Comparison of ENCODE assay signal across 13 cellular contexts in the genomic region with DNA sequence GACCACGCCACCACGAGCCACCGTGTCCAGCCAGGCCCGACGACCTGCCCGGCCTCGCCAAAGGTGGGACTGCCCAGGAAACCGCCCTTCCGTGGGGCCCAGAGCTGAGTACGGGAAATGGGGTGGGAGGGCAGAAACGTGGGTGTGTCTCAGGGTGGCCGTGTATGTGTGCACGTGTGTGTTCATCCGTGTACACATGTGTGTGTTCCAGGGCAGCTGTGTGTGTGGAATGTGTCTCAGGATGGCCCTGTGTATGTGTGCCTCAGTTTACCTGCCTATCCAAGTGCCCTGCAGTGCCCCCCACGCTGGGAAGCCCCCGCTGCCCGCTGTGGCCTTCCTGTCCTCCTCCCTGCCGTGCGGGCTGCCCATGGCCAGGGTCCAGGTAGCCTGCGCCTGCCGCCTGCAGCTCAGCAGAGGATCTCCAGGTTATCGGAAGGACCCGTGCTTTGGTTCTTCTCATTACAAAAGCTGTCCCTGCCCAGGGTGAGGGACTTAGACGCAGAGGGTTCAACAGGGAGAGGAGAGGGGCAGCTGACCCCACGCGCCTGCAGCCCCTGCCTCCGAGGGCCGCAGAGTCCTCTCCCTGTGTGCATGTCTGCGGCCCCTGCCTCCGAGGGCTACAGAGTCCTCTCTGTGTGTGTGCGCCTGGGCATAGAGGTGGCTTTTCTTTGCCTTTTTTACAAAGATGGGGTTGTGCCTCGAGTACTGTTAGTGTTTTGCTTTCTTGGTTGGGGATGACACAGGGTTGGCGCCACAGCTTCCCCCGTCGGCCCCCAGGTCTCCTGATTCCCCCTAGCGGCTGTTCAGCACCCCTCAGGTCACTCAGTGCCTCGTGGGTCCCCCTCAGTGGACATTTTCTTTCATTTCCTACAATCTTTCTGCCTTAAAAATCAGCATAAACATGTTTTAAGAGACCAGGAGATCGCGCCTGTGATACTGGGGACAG. TPM values are rescaled to one million over a fixed set of nuclear protein-coding genes. Genes with fewer than 3 reads are reported as not detected.
DNase-seq lines count a peak whose midpoint lies in the region; ATAC-seq and TF ChIP-seq lines count a peak whose summit lies in the region.
"Had no signal": no experiment of that assay in that cellular context is flagged by ENCODE, and none has a peak within 500 bp of the region (broad histone marks: within the 10 kb centered on the region; RNA-seq: fewer than 3 reads in every experiment).

No MANE protein-coding gene starts in this region.

- H2AFZ ChIP-seq in SK-N-SH (ENCODE audit: low read depth): no peak overlapping the region

- no peaks in the 10 kb centered on the region for H3K79me2 ChIP-seq in SK-N-SH (ENCODE audit: insufficient read depth)

- H3K4me3 ChIP-seq in SK-N-SH (ENCODE audit: low read depth in 2 of 2, low read length in 1 of 2): no peak overlapping the region
- H3K4me3 ChIP-seq in fibroblast of villous mesenchyme (ENCODE audit: low read depth, low read length): no peak overlapping the region
- peak overlapping the region; percentile 28 for H3K4me3 ChIP-seq in suprapubic skin
- H3K4me3 ChIP-seq in SJCRH30: no peak overlapping the region
- H3K4me3 ChIP-seq: A549, transverse colon had no signal

- no peak overlapping the region for H3K9ac ChIP-seq in SK-N-SH

- H3K27ac ChIP-seq in SK-N-SH (ENCODE audit: low read depth in 2 of 2, low read length in 1 of 2) (peak overlapping the region in 1 of 2 experiments; percentile 91; a peak in 2 of 4 replicates), suprapubic skin (no peak overlapping the region), SJCRH30 (no peak overlapping the region)
- H3K27ac ChIP-seq: A549, neutrophil, transverse colon had no signal

- TF ChIP-seq POLR2A in suprapubic skin (IDR thresholded peaks at IDR 0.05): no peak

- no peak for TF ChIP-seq RAD21 in SK-N-SH (IDR thresholded peaks at IDR 0.05; ENCODE audit: low read length)

- peaks cover 0 to 44% of the 10 kb centered on the region in 2 experiments; a peak in 1 of 4 replicates for H3K4me1 ChIP-seq in SK-N-SH (ENCODE audit: control insufficient read depth in 1 of 2, insufficient read depth in 2 of 2, low read depth in 1 of 2, low read length in 1 of 2)
- peaks cover 15% of the 10 kb centered on the region for H3K4me1 ChIP-seq in suprapubic skin
- no peaks in the 10 kb centered on the region for H3K4me1 ChIP-seq in SJCRH30
- H3K4me1 ChIP-seq: transverse colon had no signal

- H3K4me2 ChIP-seq in SK-N-SH: no peak overlapping the region
- H3K4me2 ChIP-seq: A549 had no signal

- H3K27me3 ChIP-seq in SK-N-SH (ENCODE audit: insufficient read depth) (no peaks in the 10 kb centered on the region), suprapubic skin (peaks cover 12% of the 10 kb centered on the region), SJCRH30 (no peaks in the 10 kb centered on the region)

- no peaks in the 10 kb centered on the region for H3K9me3 ChIP-seq in SK-N-SH
- no peaks in the 10 kb centered on the region for H3K9me3 ChIP-seq in suprapubic skin
- H3K9me3 ChIP-seq in SJCRH30 (replicated peaks): no peaks in the 10 kb centered on the region
- H3K9me3 ChIP-seq: A549, neutrophil, transverse colon had no signal

- H3K36me3 ChIP-seq in SK-N-SH (replicated peaks in 1 of 2; ENCODE audit: control insufficient read depth in 1 of 2, insufficient read depth in 2 of 2, low read length in 1 of 2) (no peaks in the 10 kb centered on the region), suprapubic skin (no peaks in the 10 kb centered on the region), SJCRH30 (no peaks in the 10 kb centered on the region)
- H3K36me3 ChIP-seq: neutrophil, transverse colon had no signal

- 0 out of 2 replicates have a peak, but pooled peaks cover 18% of the 10 kb centered on the region for H4K20me1 ChIP-seq in SK-N-SH (ENCODE audit: insufficient read depth)

- DNase-seq in SK-N-SH: peak; percentile 70
- peak; percentile 27 to 63 for DNase-seq in SHP77 (lab: John Stamatoyannopoulos, UW)
- DNase-seq in fibroblast of villous mesenchyme (ENCODE audit: low read depth): no peak
- no peak for DNase-seq in suprapubic skin (ENCODE audit: low spot score in 2 of 2)
- DNase-seq in hippocampal formation (lab: John Stamatoyannopoulos, UW): no peak
- DNase-seq in SJCRH30: no peak
- DNase-seq: activated CD4-positive, alpha-beta T cell treated with anti-CD3 and anti-CD28 coated beads for 48 hours; NCI-H2081; transverse colon had no signal

- 82% methylated on average over 35 of the region's 39 CpGs for whole genome bisulfite sequencing in SK-N-SH (ENCODE audit: low lambda C conversion rate)
- WGBS in suprapubic skin: 56% methylated on average over 29 of the region's 39 CpGs

- TF ChIP-seq EP300 in SK-N-SH (IDR thresholded peaks at IDR 0.05; ENCODE audit: borderline replicate concordance in 1 of 2, low read depth in 1 of 2, low read length in 1 of 2): no peak
- no peak for TF ChIP-seq EP300 in suprapubic skin (IDR thresholded peaks at IDR 0.05)

- ATAC-seq in SK-N-SH treated with all-trans-retinoic acid at 6 μM for 48 hours: no peak
- ATAC-seq in GM21390 (IDR thresholded peaks at IDR 0.05; ENCODE audit: unreplicated experiment): no peak

- POLR2A ChIA-PET in SK-N-SH (lab: Yijun Ruan, JAX): interaction anchor here (0.6 to 1.4 kb wide), 3 partner anchors 9 to 164 kb away, joined by 3 to 4 read pairs (median 3); partner anchors contain the start of gene ZC3H18

- CTCF ChIA-PET in SK-N-SH (lab: Yijun Ruan, JAX): interaction anchor here (1.0 to 2.3 kb wide), 5 partner anchors 13 to 31 kb away, joined by 3 to 12 read pairs (median 4); no protein-coding TSS in a partner anchor

- H3K9me2 ChIP-seq in SK-N-SH: no peaks in the 10 kb centered on the region

- TF ChIP-seq CTCF in SK-N-SH (IDR thresholded peaks at IDR 0.05) (no peak), fibroblast of villous mesenchyme (IDR thresholded peaks at IDR 0.05; ENCODE audit: insufficient read depth, low read depth, low read length) (peak; percentile 8), suprapubic skin (IDR thresholded peaks at IDR 0.05) (no peak)

- H3F3A ChIP-seq in SK-N-SH (replicated peaks; ENCODE audit: insufficient read depth): no peaks in the 10 kb centered on the region

TF ChIP-seq in SK-N-SH, 30 proteins besides CTCF, POLR2A, EP300 and RAD21:
- TF ChIP-seq FOXJ3 (CRISPR knock-in tag; IDR thresholded peaks at IDR 0.05) (0 out of 2 replicates have a peak, but pooled peaks have one; percentile 11), SMC3 (IDR thresholded peaks at IDR 0.05; ENCODE audit: low read depth, low read length) (no peak)

TF ChIP-seq in SK-N-SH treated with all-trans-retinoic acid at 6 μM for 48 hours, 23 proteins besides CTCF, POLR2A, EP300 and RAD21 (continues in another document):
- no peak for TF ChIP-seq TCF4 (CRISPR knock-in tag; IDR thresholded peaks at IDR 0.05; ENCODE audit: borderline replicate concordance)
- TF ChIP-seq ZFP30 (CRISPR knock-in tag; IDR thresholded peaks at IDR 0.05): no peak
- no peak for TF ChIP-seq ZNF565 (CRISPR knock-in tag; conservative IDR thresholded peaks at IDR 0.05; ENCODE audit: low read depth)
- TF ChIP-seq CSRNP3 (CRISPR knock-in tag; IDR thresholded peaks at IDR 0.05): no peak
- no peak for TF ChIP-seq ZC3H10 (CRISPR knock-in tag; IDR thresholded peaks at IDR 0.05)
- TF ChIP-seq ARNTL (CRISPR knock-in tag; IDR thresholded peaks at IDR 0.05; ENCODE audit: borderline replicate concordance, low read depth): no peak
- TF ChIP-seq, protein P1, sequence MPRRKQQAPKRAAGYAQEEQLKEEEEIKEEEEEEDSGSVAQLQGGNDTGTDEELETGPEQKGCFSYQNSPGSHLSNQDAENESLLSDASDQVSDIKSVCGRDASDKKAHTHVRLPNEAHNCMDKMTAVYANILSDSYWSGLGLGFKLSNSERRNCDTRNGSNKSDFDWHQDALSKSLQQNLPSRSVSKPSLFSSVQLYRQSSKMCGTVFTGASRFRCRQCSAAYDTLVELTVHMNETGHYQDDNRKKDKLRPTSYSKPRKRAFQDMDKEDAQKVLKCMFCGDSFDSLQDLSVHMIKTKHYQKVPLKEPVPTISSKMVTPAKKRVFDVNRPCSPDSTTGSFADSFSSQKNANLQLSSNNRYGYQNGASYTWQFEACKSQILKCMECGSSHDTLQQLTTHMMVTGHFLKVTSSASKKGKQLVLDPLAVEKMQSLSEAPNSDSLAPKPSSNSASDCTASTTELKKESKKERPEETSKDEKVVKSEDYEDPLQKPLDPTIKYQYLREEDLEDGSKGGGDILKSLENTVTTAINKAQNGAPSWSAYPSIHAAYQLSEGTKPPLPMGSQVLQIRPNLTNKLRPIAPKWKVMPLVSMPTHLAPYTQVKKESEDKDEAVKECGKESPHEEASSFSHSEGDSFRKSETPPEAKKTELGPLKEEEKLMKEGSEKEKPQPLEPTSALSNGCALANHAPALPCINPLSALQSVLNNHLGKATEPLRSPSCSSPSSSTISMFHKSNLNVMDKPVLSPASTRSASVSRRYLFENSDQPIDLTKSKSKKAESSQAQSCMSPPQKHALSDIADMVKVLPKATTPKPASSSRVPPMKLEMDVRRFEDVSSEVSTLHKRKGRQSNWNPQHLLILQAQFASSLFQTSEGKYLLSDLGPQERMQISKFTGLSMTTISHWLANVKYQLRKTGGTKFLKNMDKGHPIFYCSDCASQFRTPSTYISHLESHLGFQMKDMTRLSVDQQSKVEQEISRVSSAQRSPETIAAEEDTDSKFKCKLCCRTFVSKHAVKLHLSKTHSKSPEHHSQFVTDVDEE (CRISPR knock-in tag; IDR thresholded peaks at IDR 0.05): no peak; the same call in 1 of the 2 replicates

RNA-seq across cellular contexts. Expression of gene ZNF469, which starts 23.6 kb away (rescaled TPM):
- polyA plus RNA-seq in SK-N-SH (2012; rRNA removed): 0.24 and 0.56 TPM in 2 replicates
- polyA plus RNA-seq in SK-N-SH (2012; cell fraction: cytosol; rRNA removed): 0.19 and 0.34 TPM in 2 replicates
- polyA plus RNA-seq in SK-N-SH (2012; cell fraction: nucleus; rRNA removed): 1.3 and 1.7 TPM in 2 replicates
- total RNA-seq in fibroblast of villous mesenchyme (6.0 and 9.7 TPM in 2 replicates), suprapubic skin (under 1 TPM; 0.24 to 0.55 (median 0.41) TPM)
- total RNA-seq in SJCRH30 (2014; rRNA removed; shearing (Covaris generic)): not detected in 2 replicates

RNA-seq across cellular contexts. Expression of gene ZFPM1, which starts 46.7 kb away (rescaled TPM):
- polyA plus RNA-seq in SK-N-SH (2012; rRNA removed): 0.54 and 1.2 TPM in 2 replicates
- polyA plus RNA-seq in SK-N-SH (2012; cell fraction: cytosol; rRNA removed): 0.54 and 1.0 TPM in 2 replicates
- 3.8 and 5.6 TPM in 2 replicates for polyA plus RNA-seq in SK-N-SH (2012; cell fraction: nucleus; rRNA removed)
- total RNA-seq in fibroblast of villous mesenchyme (2.6 TPM in 2 replicates), suprapubic skin (1 to 10 TPM; 4.2 to 9.3 (median 5.1) TPM)
- 0.56 and 0.85 TPM in 2 replicates for total RNA-seq in SJCRH30 (2014; rRNA removed; shearing (Covaris generic))

Comparison
In these comparisons a context has a peak if more than half of its experiments do, and no peak if none do; other contexts are left out.
1. DNase-seq: peak in SK-N-SH (single experiment) and SHP77 (2 of 2); none in fibroblast of villous mesenchyme (single experiment), suprapubic skin (0 of 2), hippocampal formation (0 of 2) and SJCRH30 (0 of 2).